1 cellular context compared by ENCODE assay signal in genomic region chr4:1614854-1615595, GRCh38.
TF ChIP-seq lines count a peak whose summit lies in the region.

No MANE protein-coding gene starts in this region.

TF ChIP-seq in IMR-90, 13 proteins besides CTCF, POLR2A, EP300 and RAD21 (continued from another document):
- TF ChIP-seq NFE2L2 (IDR thresholded peaks at IDR 0.05; ENCODE audit: low read depth, low read length): no peak
- TF ChIP-seq MAFK (IDR thresholded peaks at IDR 0.05; ENCODE audit: low read depth, low read length): no peak
- no peak for TF ChIP-seq BHLHE40 (IDR thresholded peaks at IDR 0.05; ENCODE audit: low read depth, low read length)
- no peak for TF ChIP-seq RCOR1 (IDR thresholded peaks at IDR 0.05; ENCODE audit: insufficient replicate concordance, low read length)
TF ChIP-seq in IMR-90: peak in this region for 0.
